17 cellular contexts compared by ENCODE assay signal in genomic region chr20:10568032-10568431, GRCh38.
DNase-seq lines count a peak whose midpoint lies in the region; ATAC-seq, FAIRE-seq and TF ChIP-seq lines count a peak whose summit lies in the region.
"Had no signal": no experiment of that assay in that cellular context is flagged by ENCODE, and none has a peak within 500 bp of the region (broad histone marks: within the 10 kb centered on the region; RNA-seq: fewer than 3 reads in every experiment).

No MANE protein-coding gene starts in this region.

- H2AFZ ChIP-seq in HepG2 (ENCODE audit: low read length) (no peak overlapping the region), PC-9 (no peak overlapping the region)

- H3K9me3 Mint-ChIP-seq in immature natural killer cell, result peaks cover 0 to 1% (median 0%) of the 10 kb centered on the region in 6 donors
- H3K9me3 Mint-ChIP-seq: CD8-positive, alpha-beta memory T cell; H9 had no signal

- POLR2A ChIA-PET in HepG2 (lab: Yijun Ruan, JAX), result interaction anchor here (0.8 to 1.4 kb wide), 3 partner anchors 11 to 104 kb away, joined by 3 to 4 read pairs (median 4); no protein-coding TSS in a partner anchor
- POLR2A ChIA-PET in PC-9 (lab: Charles Lee; ENCODE audit: unreplicated experiment), result interaction anchor here (0.6 kb wide), 1 partner anchor 87 kb away, joined by 3 read pairs; no protein-coding TSS in a partner anchor

- TF ChIP-seq POLR2A in HepG2 (IDR thresholded peaks at IDR 0.05; ENCODE audit: insufficient read depth in 1 of 2, low read depth in 2 of 2, low read length in 2 of 2) (no peak), right lobe of liver (IDR thresholded peaks at IDR 0.05) (no peak)

- CTCF ChIA-PET in HepG2 (lab: Yijun Ruan, JAX; ENCODE audit: low intra/inter-chr PET ratio, low total read pairs) (no interaction called here), PC-9 (lab: Charles Lee) (no interaction called here)

- intact Hi-C loops in HepG2 (cut with micrococcal nuclease; ENCODE audit: unreplicated experiment) (no loop called here), right lobe of liver (cut with DNase I) (no loop called here), PC-9 (cut with micrococcal nuclease; ENCODE audit: unreplicated experiment) (no loop called here)

- peaks cover 38 to 66% of the 10 kb centered on the region in 2 donors for H3K4me1 Mint-ChIP-seq in immature natural killer cell

- TF ChIP-seq EP300 in HepG2 (IDR thresholded peaks at IDR 0.05; ENCODE audit: low read depth in 2 of 2, low read length in 2 of 2), result no peak
- TF ChIP-seq EP300 in HepG2 (CRISPR knock-in tag; IDR thresholded peaks at IDR 0.05; ENCODE audit: borderline replicate concordance), result peak; percentile 17; the same call in 1 of the 2 replicates

- DNase-seq in HepG2 (ENCODE audit: low spot score) (peak; percentile 54), right lobe of liver (no peak), PC-9 (no peak), immature natural killer cell (peak; percentile 52 to 65 (median 52)), EL (no peak), NCI-H1048 (lab: John Stamatoyannopoulos, UW) (no peak), foreskin fibroblast (no peak)
- DNase-seq: BE2C, H9, Karpas-422, MM.1S, NCI-H1417, NCI-H1930, NCI-H2171, NCI-H510A treated with DMSO at 0.1 percent for 48 hours, SHP77 treated with DMSO at 0.1 percent for 48 hours had no signal

- H3K4me2 ChIP-seq in HepG2 (ENCODE audit: low read depth, low read length), result no peak overlapping the region
- H3K4me2 ChIP-seq in PC-9, result no peak overlapping the region

- peaks cover 0 to 4% (median 2%) of the 10 kb centered on the region in 3 donors for H3K27me3 Mint-ChIP-seq in immature natural killer cell (ENCODE audit: low read depth in 3 of 3)
- H3K27me3 Mint-ChIP-seq: CD8-positive, alpha-beta memory T cell had no signal

- H3K36me3 Mint-ChIP-seq in immature natural killer cell, result peaks cover 0 to 4% (median 0%) of the 10 kb centered on the region in 3 donors

- H3K4me3 Mint-ChIP-seq in immature natural killer cell, result peak overlapping the region in 2 of 5 donors; percentile 2 to 8
- H3K4me3 Mint-ChIP-seq: H9 had no signal

- TF ChIP-seq RAD21 in HepG2 (CRISPR knock-in tag; IDR thresholded peaks at IDR 0.05), result no peak

- H3K9me2 ChIP-seq in PC-9 (ENCODE audit: insufficient read depth), result no peaks in the 10 kb centered on the region; the same call in 1 of the 2 replicates

- TF ChIP-seq CTCF in HepG2 (CRISPR knock-in tag; IDR thresholded peaks at IDR 0.05), result no peak
- no peak for TF ChIP-seq CTCF in right lobe of liver (IDR thresholded peaks at IDR 0.05)
- no peak for TF ChIP-seq CTCF in PC-9 (conservative IDR thresholded peaks at IDR 0.05)
- TF ChIP-seq CTCF in foreskin fibroblast (IDR thresholded peaks at IDR 0.05; ENCODE audit: low read depth, low read length), result no peak

- H4K20me1 ChIP-seq in HepG2 (ENCODE audit: insufficient read depth, low read length) (no peaks in the 10 kb centered on the region), PC-9 (ENCODE audit: insufficient read depth) (no peaks in the 10 kb centered on the region)

- no peak overlapping the region for H3K9ac ChIP-seq in HepG2 (ENCODE audit: insufficient read depth, low read depth, low read length)

- H3K36me3 ChIP-seq in HepG2 (replicated peaks in 1 of 2; ENCODE audit: control insufficient read depth in 1 of 2, insufficient read depth in 2 of 2, low read length in 2 of 2), result no peaks in the 10 kb centered on the region
- H3K36me3 ChIP-seq in right lobe of liver, result no peaks in the 10 kb centered on the region
- no peaks in the 10 kb centered on the region for H3K36me3 ChIP-seq in PC-9 (ENCODE audit: low read depth)
- H3K36me3 ChIP-seq: BE2C had no signal

- H3K27ac ChIP-seq in HepG2 (ENCODE audit: extremely low read length, insufficient read depth, low read length) (peak overlapping the region; percentile 97), right lobe of liver (no peak overlapping the region), PC-9 (0 out of 2 replicates have a peak overlapping the region, but pooled peaks have one; percentile 27)

- 89% methylated on average over 3 of the region's 3 CpGs for WGBS in HepG2 (ENCODE audit: low lambda C conversion rate)
- 92% methylated on average over 3 of the region's 3 CpGs for whole genome bisulfite sequencing in right lobe of liver (ENCODE audit: insufficient coverage, low coverage, low lambda C conversion rate, missing lambda C conversion rate)

- peaks cover 69% of the 10 kb centered on the region for H3K4me1 ChIP-seq in HepG2 (ENCODE audit: insufficient read depth, low read length)
- no peaks in the 10 kb centered on the region for H3K4me1 ChIP-seq in right lobe of liver
- H3K4me1 ChIP-seq in PC-9 (replicated peaks; ENCODE audit: insufficient read depth), result peaks cover 23% of the 10 kb centered on the region

- no peak for FAIRE-seq in HepG2 (lab: Jason Lieb, UNC)

- no peaks in the 10 kb centered on the region for H3F3A ChIP-seq in PC-9 (ENCODE audit: insufficient read depth, low read depth)

- BruUV-seq in HepG2 (replicated peaks; lab: Mats Ljungman, UMichigan) (no TSS peak), PC-9 (replicated peaks; lab: Mats Ljungman, UMichigan) (no TSS peak)

- H3K27me3 ChIP-seq in HepG2 (ENCODE audit: control insufficient read depth in 1 of 2, insufficient read depth in 2 of 2, low read length in 2 of 2) (no peaks in the 10 kb centered on the region), right lobe of liver (no peaks in the 10 kb centered on the region), PC-9 (ENCODE audit: insufficient read depth, low read depth) (no peaks in the 10 kb centered on the region)
- H3K27me3 ChIP-seq: BE2C had no signal

- ATAC-seq in HepG2 (no peak), right lobe of liver (no peak)

- H3K9me3 ChIP-seq in HepG2 (ENCODE audit: low read length) (peaks cover 6% of the 10 kb centered on the region; the same call in 1 of the 2 replicates), right lobe of liver (no peaks in the 10 kb centered on the region), PC-9 (ENCODE audit: insufficient read depth, low read depth) (no peaks in the 10 kb centered on the region)
- H3K9me3 ChIP-seq: BE2C had no signal

- peak overlapping the region; percentile 25 to 78 (median 64) for H3K27ac Mint-ChIP-seq in immature natural killer cell
- H3K27ac Mint-ChIP-seq: H9 had no signal

- H3K4me3 ChIP-seq in HepG2 (replicated peaks in 1 of 3; ENCODE audit: insufficient read depth in 1 of 3, low read depth in 2 of 3, low read length in 3 of 3) (no peak overlapping the region), right lobe of liver (no peak overlapping the region), PC-9 (no peak overlapping the region), foreskin fibroblast (ENCODE audit: low read depth in 1 of 2, low read length in 2 of 2) (no peak overlapping the region)

- H3K79me2 ChIP-seq in HepG2 (ENCODE audit: insufficient read depth, low read length) (no peaks in the 10 kb centered on the region), PC-9 (ENCODE audit: low read depth) (no peaks in the 10 kb centered on the region; the same call in 1 of the 2 replicates)

- in situ Hi-C loops in HepG2 (cut with HindIII; ENCODE audit: extremely low pct_ligation_motif_present, low pct_unique_long_range_greater_than_20kb), result no loop called here

TF ChIP-seq in HepG2, 621 proteins besides CTCF, POLR2A, EP300 and RAD21 (continues in another document):
- no peak for TF ChIP-seq THAP7 (CRISPR knock-in tag; IDR thresholded peaks at IDR 0.05)
- TF ChIP-seq RBAK (CRISPR knock-in tag; IDR thresholded peaks at IDR 0.05), result no peak
- no peak for TF ChIP-seq SOX13 (IDR thresholded peaks at IDR 0.05)
- TF ChIP-seq SOX13 (CRISPR knock-in tag; conservative IDR thresholded peaks at IDR 0.05 in 1 of 2, IDR thresholded peaks at IDR 0.05 in 1 of 2), result peak in 1 of 2 experiments; percentile 16; a peak in 1 of 4 replicates
- TF ChIP-seq HMGXB4 (CRISPR knock-in tag; IDR thresholded peaks at IDR 0.05; ENCODE audit: borderline replicate concordance in 1 of 2, low read depth in 1 of 2), result 0 out of 4 replicates have a peak, but pooled peaks of 1 of the 2 experiments have one; percentile 4
- peak; percentile 19; the same call in 1 of the 2 replicates for TF ChIP-seq MED1 (CRISPR knock-in tag; IDR thresholded peaks at IDR 0.05)
- TF ChIP-seq TFAP4 (IDR thresholded peaks at IDR 0.05; ENCODE audit: borderline replicate concordance, low read depth), result no peak
- no peak for TF ChIP-seq HHEX (CRISPR knock-in tag; IDR thresholded peaks at IDR 0.05)
- no peak for TF ChIP-seq FLYWCH1 (CRISPR knock-in tag; IDR thresholded peaks at IDR 0.05)
- TF ChIP-seq FOXA1 (IDR thresholded peaks at IDR 0.05), result no peak
- TF ChIP-seq FOXA1 (CRISPR knock-in tag; IDR thresholded peaks at IDR 0.05), result peak; percentile 46; the same call in 1 of the 2 replicates
- no peak for TF ChIP-seq BRD4 (CRISPR knock-in tag; IDR thresholded peaks at IDR 0.05)
- TF ChIP-seq ZNF766 (CRISPR knock-in tag; IDR thresholded peaks at IDR 0.05; ENCODE audit: borderline replicate concordance), result no peak
- TF ChIP-seq ZNF570 (CRISPR knock-in tag; IDR thresholded peaks at IDR 0.05; ENCODE audit: borderline replicate concordance), result no peak
- TF ChIP-seq FOXA3 (CRISPR knock-in tag; IDR thresholded peaks at IDR 0.05), result peak; percentile 39; the same call in 1 of the 2 replicates

Comparison
In these comparisons a context has a peak if more than half of its experiments do, and no peak if none do; other contexts are left out.
1. DNase-seq: peak in HepG2 (single experiment) and immature natural killer cell (3 of 3); none in right lobe of liver (0 of 3), PC-9 (0 of 2), EL (single experiment), NCI-H1048 (single experiment) and foreskin fibroblast (0 of 2).
2. H3K27ac ChIP-seq: peak in HepG2 (single experiment) and PC-9 (single experiment); none in right lobe of liver (0 of 3).